In the genomic region with DNA sequence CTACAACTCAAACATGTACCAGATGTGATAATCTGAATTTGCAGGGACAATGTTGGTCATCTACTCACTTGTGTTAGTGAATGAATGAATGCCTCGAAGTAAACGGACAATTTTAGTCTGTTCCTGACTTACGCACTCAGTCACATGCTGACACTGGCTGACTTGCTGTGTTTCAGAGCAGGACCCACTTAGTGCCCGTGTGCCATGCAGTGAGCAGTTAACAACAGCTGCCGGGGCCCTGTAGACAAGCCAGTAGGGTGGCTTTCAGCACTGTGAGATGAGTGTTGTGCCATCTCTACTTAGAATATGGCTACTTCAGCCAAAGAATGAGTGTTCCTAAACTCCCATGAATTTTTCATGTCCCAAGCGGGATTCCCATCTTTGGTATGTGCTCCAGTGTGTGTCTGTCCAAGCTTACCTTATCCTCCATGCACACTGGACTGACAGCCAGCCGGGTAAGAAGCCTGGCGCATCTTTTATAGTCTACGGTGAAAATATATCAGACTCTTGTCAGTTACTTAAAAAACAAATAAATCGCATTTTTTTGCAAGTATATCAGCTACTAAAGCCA, we compare ENCODE assay signal across 27 cellular contexts. TPM values are rescaled to one million over a fixed set of nuclear protein-coding genes. Genes with fewer than 3 reads are reported as not detected.
"Had no signal": no experiment of that assay in that cellular context is flagged by ENCODE, and none has a peak within 500 bp of the region (broad histone marks: within the 10 kb centered on the region; RNA-seq: fewer than 3 reads in every experiment).

No MANE protein-coding gene starts in this region.

- H3K4me1 ChIP-seq: gastrocnemius medialis had no signal

- FAIRE-seq: colon, endothelial cell of umbilical vein, islet of Langerhans, keratinocyte had no signal

- H3K9me3 Mint-ChIP-seq: mesothelial cell of epicardium, naive B cell had no signal

- H3K4me3 ChIP-seq: coronary artery, dorsolateral prefrontal cortex, esophagus squamous epithelium, gastrocnemius medialis, heart right ventricle, left lung, lower lobe of right lung, mucosa of descending colon had no signal

- H3K27ac Mint-ChIP-seq: mesothelial cell of epicardium had no signal

- DNase-seq: dermis blood vessel endothelial cell; dorsolateral prefrontal cortex; effector CD4-positive, alpha-beta T cell; effector memory CD4-positive, alpha-beta T cell; esophagus squamous epithelium; foreskin fibroblast; foreskin melanocyte; gastrocnemius medialis; glutamatergic neuron; head of caudate nucleus; heart right ventricle; hippocampal formation; left cardiac atrium; left lung; left ventricle myocardium superior; lower lobe of right lung; mesenchymal stem cell; mucosa of descending colon; naive B cell had no signal

- H3K4me3 Mint-ChIP-seq: mesothelial cell of epicardium, naive B cell had no signal

- H3K27ac ChIP-seq: coronary artery, dorsolateral prefrontal cortex, esophagus squamous epithelium, gastrocnemius medialis, heart right ventricle, left lung, lower lobe of right lung had no signal

- H3K9me3 ChIP-seq: esophagus squamous epithelium, gastrocnemius medialis, heart right ventricle, left lung, lower lobe of right lung, mucosa of descending colon had no signal

RNA-seq across cellular contexts. Expression of a gene that starts 5.1 kb away (rescaled TPM):
- total RNA-seq: dermis blood vessel endothelial cell, endothelial cell of umbilical vein, gastrocnemius medialis, lung microvascular endothelial cell, myocyte had no signal
